In genomic region chr10:98107644-98108430, GRCh38 we compare ENCODE assay signal across 21 cellular contexts.
"Had no signal": no experiment of that assay in that cellular context is flagged by ENCODE, and none has a peak within 500 bp of the region (broad histone marks: within the 10 kb centered on the region; RNA-seq: fewer than 3 reads in every experiment).

No MANE protein-coding gene starts in this region.

- ATAC-seq: activated CD8-positive, alpha-beta T cell treated with anti-CD3 and anti-CD28 coated beads, Interleukin-2, amount 10 ng/mL, durations not matched to agents 7 days and 5 days; natural killer cell treated with Interleukin-12 subunit alpha and Interleukin-12 subunit beta and Interleukin-15 and Interleukin-18, amount 100 ng/mL, for 72 hours; right cardiac atrium; stimulated activated naive CD8-positive, alpha-beta T cell treated with anti-CD3 and anti-CD28 coated beads, Interleukin-15, Interleukin-2, amounts not matched to agents 100 U/mL and 50 U/mL, for 24 hours had no signal

- H3K27ac Mint-ChIP-seq: activated B cell treated with CpG ODN at 0.5 μM for 24 hours; activated CD4-positive, alpha-beta T cell treated with anti-CD3 and anti-CD28 coated beads, Interleukin-2, amount 10 ng/mL, durations not matched to agents 24 days and 14 days; activated CD8-positive, alpha-beta T cell treated with anti-CD3 and anti-CD28 coated beads, Interleukin-2, amount 10 ng/mL, durations not matched to agents 7 days and 5 days; memory B cell; natural killer cell treated with Interleukin-12 subunit alpha and Interleukin-12 subunit beta and Interleukin-15 and Interleukin-18, amount 100 ng/mL, for 72 hours; progenitor cell of endocrine pancreas had no signal

- H3K27ac ChIP-seq: left ventricle myocardium inferior, suprapubic skin had no signal

- H3K9me3 ChIP-seq: left ventricle myocardium inferior, suprapubic skin had no signal

- H3K9me3 Mint-ChIP-seq: activated B cell treated with CpG ODN at 0.5 μM for 24 hours; activated CD4-positive, alpha-beta T cell treated with anti-CD3 and anti-CD28 coated beads, Interleukin-2, amount 10 ng/mL, durations not matched to agents 24 days and 14 days; natural killer cell treated with Interleukin-12 subunit alpha and Interleukin-12 subunit beta and Interleukin-15 and Interleukin-18, amount 100 ng/mL, for 72 hours had no signal

- H3K4me1 ChIP-seq: left ventricle myocardium inferior, suprapubic skin had no signal

- H3K36me3 Mint-ChIP-seq: natural killer cell treated with Interleukin-12 subunit alpha and Interleukin-12 subunit beta and Interleukin-15 and Interleukin-18, amount 100 ng/mL, for 72 hours had no signal

- FAIRE-seq: endothelial cell of umbilical vein, small intestine had no signal

- H3K4me3 ChIP-seq: left ventricle myocardium inferior, suprapubic skin had no signal

- DNase-seq: activated B cell treated with CpG ODN at 0.5 μM for 24 hours; activated CD4-positive, alpha-beta T cell treated with anti-CD3 and anti-CD28 coated beads, Interleukin-2, amount 10 ng/mL, durations not matched to agents 24 days and 14 days; activated CD8-positive, alpha-beta T cell treated with anti-CD3 and anti-CD28 coated beads, Interleukin-2, amount 10 ng/mL, durations not matched to agents 7 days and 5 days; activated naive CD4-positive, alpha-beta T cell treated with Interleukin-2 at 50 U/mL for 16 hours; anterior cingulate cortex; cortex of kidney; effector CD4-positive, alpha-beta T cell; foreskin fibroblast; glutamatergic neuron; left ventricle myocardium inferior; occipital lobe; right cardiac atrium; small intestine; stimulated activated CD4-positive, alpha-beta T cell treated with anti-CD3 and anti-CD28 coated beads, Interleukin-4, amount 100 ng/mL, for 24 hours; stimulated activated naive CD8-positive, alpha-beta T cell treated with anti-CD3 and anti-CD28 coated beads, Interleukin-15, Interleukin-2, amounts not matched to agents 100 U/mL and 50 U/mL, for 24 hours; trophoblast cell had no signal

- H3K4me3 Mint-ChIP-seq: activated B cell treated with CpG ODN at 0.5 μM for 24 hours; activated CD4-positive, alpha-beta T cell treated with anti-CD3 and anti-CD28 coated beads, Interleukin-2, amount 10 ng/mL, durations not matched to agents 24 days and 14 days; activated CD8-positive, alpha-beta T cell treated with anti-CD3 and anti-CD28 coated beads, Interleukin-2, amount 10 ng/mL, durations not matched to agents 7 days and 5 days; memory B cell; natural killer cell treated with Interleukin-12 subunit alpha and Interleukin-12 subunit beta and Interleukin-15 and Interleukin-18, amount 100 ng/mL, for 72 hours had no signal

- H3K4me1 Mint-ChIP-seq: activated B cell treated with CpG ODN at 0.5 μM for 24 hours; activated CD4-positive, alpha-beta T cell treated with anti-CD3 and anti-CD28 coated beads, Interleukin-2, amount 10 ng/mL, durations not matched to agents 24 days and 14 days; memory B cell had no signal

- H3K36me3 ChIP-seq: left ventricle myocardium inferior, suprapubic skin had no signal
